1 cellular context compared by ENCODE assay signal in the genomic region with DNA sequence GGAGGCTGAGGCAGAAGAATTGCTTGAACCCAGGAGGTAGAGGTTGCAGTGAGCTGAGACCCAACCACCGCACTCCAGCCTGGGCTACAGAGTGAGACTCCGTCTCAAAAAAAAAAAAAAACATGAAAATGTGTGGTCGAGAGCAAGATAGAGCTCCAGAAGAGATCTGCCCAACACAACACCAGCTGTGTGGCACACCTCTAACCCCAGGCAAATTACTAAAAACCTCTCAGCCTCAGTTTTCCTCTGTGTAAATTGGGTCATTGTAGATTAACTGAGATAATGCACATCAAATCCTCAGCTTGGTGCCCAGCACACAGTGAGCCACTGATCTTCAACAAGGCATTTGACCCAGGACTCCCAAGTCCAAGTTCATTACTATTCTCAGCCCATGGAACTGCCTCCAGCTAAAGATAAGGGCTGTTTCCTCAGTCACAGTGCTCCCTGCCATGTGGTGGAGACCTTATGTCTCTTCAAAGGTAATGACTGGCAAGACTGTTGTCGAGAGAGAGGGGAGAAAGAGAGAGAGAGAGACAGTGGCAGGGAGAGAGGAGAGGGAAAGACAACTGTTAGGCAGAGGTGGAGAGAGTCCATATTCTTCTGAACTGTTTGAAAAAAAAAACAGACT.
TF ChIP-seq lines count a peak whose summit lies in the region.

No MANE protein-coding gene starts in this region.

TF ChIP-seq in SK-N-SH, 30 proteins besides CTCF, POLR2A, EP300 and RAD21 (continued from another document):
- no peak for TF ChIP-seq GATA2 (CRISPR knock-in tag; IDR thresholded peaks at IDR 0.05)
